Comparison of ENCODE assay signal across 2 cellular contexts in genomic region chr1:25094229-25094628, GRCh38.
TF ChIP-seq lines count a peak whose summit lies in the region.

No MANE protein-coding gene starts in this region.

TF ChIP-seq in HEK293, 187 proteins besides CTCF, POLR2A, EP300 and RAD21:
- TF ChIP-seq KLF7 (tag by site-specific recombination; IDR thresholded peaks at IDR 0.05; ENCODE audit: borderline replicate concordance), result no peak
- 0 out of 2 replicates have a peak, but pooled peaks have one; percentile 50 for TF ChIP-seq ZNF280D (tag by site-specific recombination; IDR thresholded peaks at IDR 0.05)
- no peak for TF ChIP-seq HOXD13 (CRISPR knock-in tag; IDR thresholded peaks at IDR 0.05; ENCODE audit: borderline replicate concordance)
- 0 out of 2 replicates have a peak, but pooled peaks have one; percentile 45 for TF ChIP-seq ZNF580 (tag by site-specific recombination; IDR thresholded peaks at IDR 0.05)
- TF ChIP-seq ZNF449 (tag by site-specific recombination; IDR thresholded peaks at IDR 0.05), result no peak
- peak; percentile 29 for TF ChIP-seq SETDB1 (IDR thresholded peaks at IDR 0.05; ENCODE audit: insufficient read length, low read length)
- no peak for TF ChIP-seq ZNF174 (tag by site-specific recombination; IDR thresholded peaks at IDR 0.05)

TF ChIP-seq in K562, 482 proteins besides CTCF, POLR2A, EP300 and RAD21:
- TF ChIP-seq ZNF318 (IDR thresholded peaks at IDR 0.05; ENCODE audit: borderline replicate concordance in 1 of 2, low read depth in 1 of 2) (no peak), RCOR1 (IDR thresholded peaks at IDR 0.05; ENCODE audit: borderline replicate concordance in 1 of 2, low read depth in 2 of 2, low read length in 2 of 2) (peak in 1 of 2 experiments; percentile 74; a peak in 1 of 4 replicates), KDM1A (IDR thresholded peaks at IDR 0.05) (peak in 1 of 2 experiments; percentile 32; a peak in 1 of 4 replicates), CBX3 (IDR thresholded peaks at IDR 0.05; ENCODE audit: borderline replicate concordance in 1 of 2, low read length in 2 of 2) (peak in 1 of 2 experiments; percentile 28; a peak in 1 of 3 replicates), SP1 (CRISPR knock-in tag; IDR thresholded peaks at IDR 0.05) (no peak), SMARCA5 (IDR thresholded peaks at IDR 0.05) (peak; percentile 89), HDAC2 (IDR thresholded peaks at IDR 0.05) (peak; percentile 32; the same call in 1 of the 2 replicates), RBM25 (IDR thresholded peaks at IDR 0.05; ENCODE audit: low read depth, low read length, severe bottlenecking) (peak; percentile 98), HLTF (IDR thresholded peaks at IDR 0.05) (peak; percentile 80), EHMT2 (IDR thresholded peaks at IDR 0.05) (no peak), CBX1 (IDR thresholded peaks at IDR 0.05; ENCODE audit: low read depth) (peak; percentile 85; the same call in 1 of the 2 replicates), ADNP (tag; IDR thresholded peaks at IDR 0.05) (peak; percentile 46; the same call in 1 of the 2 replicates), BCOR (IDR thresholded peaks at IDR 0.05) (peak; percentile 85; the same call in 1 of the 2 replicates)
